Comparison of ENCODE assay signal across 9 cellular contexts in genomic region chr13:112990783-112991182, GRCh38.
DNase-seq lines count a peak whose midpoint lies in the region; ATAC-seq, FAIRE-seq and TF ChIP-seq lines count a peak whose summit lies in the region.
"Had no signal": no experiment of that assay in that cellular context is flagged by ENCODE, and none has a peak within 500 bp of the region (broad histone marks: within the 10 kb centered on the region; RNA-seq: fewer than 3 reads in every experiment).

No MANE protein-coding gene starts in this region.

- no peak for TF ChIP-seq CTCF in GM10266 (IDR thresholded peaks at IDR 0.05; ENCODE audit: control insufficient read depth, insufficient read depth, low read depth, missing control alignments)

- DNase-seq in COR-L47 (lab: John Stamatoyannopoulos, UW) = peak; percentile 98
- DNase-seq in NCI-H1417 treated with DMSO at 0.1 percent for 48 hours (lab: John Stamatoyannopoulos, UW) = peak; percentile 85
- peak; percentile 100 for DNase-seq in NCI-H774 (lab: John Stamatoyannopoulos, UW)
- DNase-seq in NCI-H1048 (lab: John Stamatoyannopoulos, UW) = no peak
- no peak for DNase-seq in GM10266 (ENCODE audit: extremely low spot score)
- DNase-seq: psoas muscle had no signal

- ATAC-seq in HG03565 (IDR thresholded peaks at IDR 0.05; ENCODE audit: unreplicated experiment) (no peak), GM19035 (IDR thresholded peaks at IDR 0.05; ENCODE audit: unreplicated experiment) (no peak)
- ATAC-seq: psoas muscle had no signal

- peak; percentile 76 for FAIRE-seq in islet of Langerhans (lab: Jason Lieb, UNC)

Comparison
In these comparisons a context has a peak if more than half of its experiments do, and no peak if none do; other contexts are left out.
1. DNase-seq: peak in COR-L47 (single experiment), NCI-H1417 treated with DMSO at 0.1 percent for 48 hours (single experiment) and NCI-H774 (single experiment); none in NCI-H1048 (single experiment) and GM10266 (single experiment).